In the genomic region with DNA sequence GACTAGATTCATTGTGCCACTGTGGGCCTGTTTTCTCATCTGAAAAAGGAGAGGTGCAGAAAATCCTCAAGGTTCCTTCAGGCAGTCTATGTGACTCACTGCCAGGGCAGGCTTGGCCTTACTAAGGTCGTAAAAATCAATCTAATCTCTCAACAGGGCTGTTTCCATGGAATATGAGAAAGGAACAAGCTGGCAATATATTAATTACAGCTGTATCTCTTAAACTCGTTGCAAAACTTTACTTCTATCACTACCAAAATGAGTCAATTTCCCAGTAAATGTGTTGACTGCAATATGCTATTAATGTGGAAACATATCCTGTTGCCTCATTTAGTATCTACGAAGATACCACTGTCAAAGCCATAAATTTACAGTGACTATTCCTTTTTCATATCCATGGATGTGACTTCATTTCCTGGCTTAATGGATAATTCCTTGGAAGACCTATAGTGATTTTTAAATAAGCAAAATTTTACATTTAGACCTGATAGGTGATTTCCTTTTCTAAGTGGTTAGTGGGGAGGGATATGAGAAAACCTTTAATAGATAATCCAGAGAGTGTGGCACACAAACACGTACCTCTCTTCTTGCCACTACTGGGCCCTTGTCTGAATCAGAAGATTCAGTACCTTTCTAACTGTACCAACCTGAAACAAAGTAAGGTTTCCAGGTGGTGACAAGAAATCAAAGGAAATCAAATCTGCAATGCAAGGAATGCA, we compare ENCODE assay signal across 20 cellular contexts.
A peak's percentile ranks its signal among the peaks of the same experiment; 100 is the strongest.
DNase-seq lines count a peak whose midpoint lies in the region; ATAC-seq and TF ChIP-seq lines count a peak whose summit lies in the region.
"Had no signal": no experiment of that assay in that cellular context is flagged by ENCODE, and none has a peak within 500 bp of the region (broad histone marks: within the 10 kb centered on the region; RNA-seq: fewer than 3 reads in every experiment).

No MANE protein-coding gene starts in this region.

- H3K27me3 Mint-ChIP-seq in Caco-2 (ENCODE audit: insufficient read depth, unreplicated experiment): no peaks in the 10 kb centered on the region

- peaks cover 24% of the 10 kb centered on the region for H3K36me3 Mint-ChIP-seq in Caco-2 (ENCODE audit: insufficient read depth, unreplicated experiment)

- peak overlapping the region; percentile 87 for H3K27ac Mint-ChIP-seq in Caco-2 (ENCODE audit: unreplicated experiment)
- H3K27ac Mint-ChIP-seq: endodermal cell had no signal

- H3K4me3 Mint-ChIP-seq in Caco-2 (ENCODE audit: unreplicated experiment): no peak overlapping the region
- H3K4me3 Mint-ChIP-seq: endodermal cell had no signal

- 47 to 72% methylated on average over 4 of the region's 4 CpGs for WGBS in testis, 2 donors
- 69 to 74% methylated on average over 4 of the region's 4 CpGs for WGBS in tibial nerve, 2 donors

- H3K4me1 ChIP-seq in Caco-2 (peaks cover 40% of the 10 kb centered on the region), testis (no peaks in the 10 kb centered on the region), tibial nerve (no peaks in the 10 kb centered on the region)
- H3K4me1 ChIP-seq: gastrocnemius medialis, HAP-1, left ventricle myocardium inferior had no signal

- intact Hi-C loops in Caco-2 (cut with micrococcal nuclease; ENCODE audit: unreplicated experiment): loop anchor here (1.0 kb wide), 3 partner anchors 10 to 34 kb away; no protein-coding TSS in a partner anchor
- intact Hi-C loops in testis (cut with DNase I; ENCODE audit: low total_unique reads): no loop called here

- TF ChIP-seq POLR2A in testis (IDR thresholded peaks at IDR 0.05): no peak
- no peak for TF ChIP-seq POLR2A in tibial nerve (IDR thresholded peaks at IDR 0.05)

- no peaks in the 10 kb centered on the region for H3K9me3 ChIP-seq in Caco-2
- H3K9me3 ChIP-seq in testis: no peaks in the 10 kb centered on the region
- no peaks in the 10 kb centered on the region for H3K9me3 ChIP-seq in tibial nerve
- H3K9me3 ChIP-seq: gastrocnemius medialis, HAP-1, left ventricle myocardium inferior, sigmoid colon had no signal

- no peak overlapping the region for H3K4me3 ChIP-seq in Caco-2 (ENCODE audit: low read depth, low read length)
- H3K4me3 ChIP-seq in testis: no peak overlapping the region
- no peak overlapping the region for H3K4me3 ChIP-seq in tibial nerve
- H3K4me3 ChIP-seq: gastrocnemius medialis, HAP-1, left ventricle myocardium inferior, sigmoid colon had no signal

- H3K27me3 ChIP-seq in Caco-2 (replicated peaks; ENCODE audit: control insufficient read depth, insufficient read depth, low read length): no peaks in the 10 kb centered on the region
- H3K27me3 ChIP-seq in testis: no peaks in the 10 kb centered on the region
- H3K27me3 ChIP-seq in tibial nerve: no peaks in the 10 kb centered on the region
- H3K27me3 ChIP-seq: gastrocnemius medialis, sigmoid colon had no signal

- peaks cover 20% of the 10 kb centered on the region for H3K4me1 Mint-ChIP-seq in Caco-2 (ENCODE audit: low read depth, unreplicated experiment)
- H3K4me1 Mint-ChIP-seq: endodermal cell had no signal

- DNase-seq in Caco-2: no peak
- DNase-seq in HS-5 (ENCODE audit: low read depth): peak; percentile 36
- peak; percentile 5 for DNase-seq in dermis blood vessel endothelial cell
- no peak for DNase-seq in omental fat pad (ENCODE audit: low spot score)
- DNase-seq in NCI-H2171 (lab: John Stamatoyannopoulos, UW): no peak
- no peak for DNase-seq in testis
- DNase-seq in tibial nerve (ENCODE audit: low spot score in 2 of 2): no peak
- no peak for DNase-seq in Kasumi-1 (lab: John Stamatoyannopoulos, UW)
- DNase-seq: activated effector memory CD4-positive, alpha-beta T cell treated with Interleukin-2 at 50 U/mL for 16 hours; amygdala; Calu3; endodermal cell; gastrocnemius medialis; left ventricle myocardium inferior; MM.1S; NCI-H1930; NCI-H526 treated with DMSO at 0.1 percent for 48 hours; sigmoid colon; stimulated activated CD4-positive, alpha-beta T cell treated with anti-CD3 and anti-CD28 coated beads, Interleukin-2, amount 100 ng/mL, for 48 hours had no signal

- TF ChIP-seq CTCF in Caco-2 (IDR thresholded peaks at IDR 0.05; ENCODE audit: insufficient read depth in 1 of 2, low read depth in 1 of 2, low read length in 1 of 2, severe bottlenecking in 1 of 2, unreplicated experiment in 1 of 2) (no peak), omental fat pad (IDR thresholded peaks at IDR 0.05) (no peak), testis (IDR thresholded peaks at IDR 0.05) (no peak), tibial nerve (IDR thresholded peaks at IDR 0.05) (no peak)

- POLR2A ChIA-PET in Caco-2 (lab: Charles Lee): no interaction called here

- peak; percentile 83 for ATAC-seq in omental fat pad (ENCODE audit: low FRiP score)
- ATAC-seq: gastrocnemius medialis had no signal

- H3K36me3 ChIP-seq in Caco-2 (ENCODE audit: control insufficient read depth, insufficient read depth, low read length) (no peaks in the 10 kb centered on the region), testis (ENCODE audit: low read depth, missing control alignments) (no peaks in the 10 kb centered on the region), tibial nerve (peaks cover 0 to 30% (median 0%) of the 10 kb centered on the region in 3 donors)
- H3K36me3 ChIP-seq: gastrocnemius medialis, HAP-1, left ventricle myocardium inferior had no signal

- BruUV-seq in Caco-2 (replicated peaks; lab: Mats Ljungman, UMichigan): no TSS peak

- CTCF ChIA-PET in Caco-2 (lab: Charles Lee): no interaction called here

- H3K9me3 Mint-ChIP-seq in Caco-2 (ENCODE audit: unreplicated experiment): no peaks in the 10 kb centered on the region

- no peak for TF ChIP-seq EP300 in tibial nerve (IDR thresholded peaks at IDR 0.05)

- H3K27ac ChIP-seq in testis: no peak overlapping the region
- no peak overlapping the region for H3K27ac ChIP-seq in tibial nerve
- H3K27ac ChIP-seq: gastrocnemius medialis, left ventricle myocardium inferior, sigmoid colon had no signal

Comparison
In these comparisons a context has a peak if more than half of its experiments do, and no peak if none do; other contexts are left out.
1. DNase-seq: peak in HS-5 (single experiment) and dermis blood vessel endothelial cell (single experiment); none in Caco-2 (0 of 2), omental fat pad (single experiment), NCI-H2171 (single experiment), testis (single experiment), tibial nerve (0 of 2) and Kasumi-1 (0 of 2).